Comparison of ENCODE assay signal across 8 cellular contexts in the genomic region with DNA sequence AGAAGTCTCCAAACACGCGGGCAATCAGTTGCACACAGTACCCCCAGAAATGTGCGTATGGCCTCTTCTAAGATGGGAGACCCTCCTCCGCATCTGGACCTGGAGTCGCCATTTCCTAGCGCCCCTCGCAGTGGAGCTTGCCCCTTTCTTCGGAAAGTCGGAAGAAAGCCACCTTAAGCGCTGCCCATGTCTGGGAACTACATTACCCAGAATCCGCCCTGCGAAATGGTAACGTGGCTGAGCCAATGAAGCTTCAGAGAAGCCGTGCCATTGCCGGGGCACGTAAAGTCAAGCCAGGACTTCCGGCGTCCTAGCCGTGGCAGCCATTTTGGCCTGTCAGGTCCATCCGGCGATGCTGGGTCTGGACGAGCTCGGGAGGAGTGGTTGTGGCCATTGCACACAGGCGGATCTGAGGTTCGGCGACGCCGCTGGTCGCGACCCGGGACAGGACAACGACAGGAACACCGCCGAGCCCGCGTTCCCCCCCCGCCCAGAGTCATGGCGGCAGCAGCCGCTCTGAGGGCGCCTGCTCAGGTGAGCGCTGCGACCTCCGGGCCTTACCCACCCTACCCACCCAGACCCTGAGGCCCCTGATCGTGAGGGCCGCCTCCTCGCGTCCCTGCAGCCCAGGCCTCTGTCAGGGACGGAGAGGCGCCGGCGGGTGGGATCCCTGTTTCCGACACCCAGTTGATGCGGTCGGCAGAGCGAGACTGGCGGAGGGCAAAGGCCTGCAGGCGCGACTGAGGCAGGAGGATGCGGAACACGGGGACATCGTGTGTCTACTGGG. TPM values are rescaled to one million over a fixed set of nuclear protein-coding genes. Genes with fewer than 3 reads are reported as not detected.
DNase-seq lines count a peak whose midpoint lies in the region; ATAC-seq and TF ChIP-seq lines count a peak whose summit lies in the region.

TSS of gene ZNF586 (plus strand) at position 332 of the 787 bp plus-strand sequence. CDS start at position 499, 167 bp downstream.

- H3K27ac Mint-ChIP-seq in WTC11 = peak within 1 kb of the TSS; percentile 89
- H3K27ac Mint-ChIP-seq in immature natural killer cell = peak within 1 kb of the TSS; percentile 88 to 97 (median 92)

- 2 to 7% (median 3%) methylated on average over 28 to 61 of the region's 61 CpGs for WGBS in spleen, 5 donors

- H3K27me3 ChIP-seq in spleen (replicated peaks in 1 of 7) = no peaks in the 10 kb centered on the region

- POLR2A ChIA-PET in WTC11 (lab: Charles Lee) = interaction anchor here (0.6 to 1.2 kb wide), 11 partner anchors 18 to 1032 kb away, joined by 3 to 7 read pairs (median 4); partner anchors contain the start of genes ZNF418, ZNF552, ZNF587 and ZNF587B

- no peak for TF ChIP-seq CTCF in 22Rv1 (IDR thresholded peaks at IDR 0.05)
- TF ChIP-seq CTCF in WTC11 (IDR thresholded peaks at IDR 0.05) = no peak
- no peak for TF ChIP-seq CTCF in cardiac fibroblast (IDR thresholded peaks at IDR 0.05; ENCODE audit: low read depth, low read length)
- TF ChIP-seq CTCF in spleen (IDR thresholded peaks at IDR 0.05 in 8 of 11, conservative IDR thresholded peaks at IDR 0.05 in 3 of 11) = peak in 1 of 11 experiments; percentile 22

- H3K4me1 ChIP-seq in spleen = peaks cover 14 to 54% (median 40%) of the 10 kb centered on the region in 6 donors

- ATAC-seq in GM18517 (IDR thresholded peaks at IDR 0.05; ENCODE audit: unreplicated experiment) (peak; percentile 95), HG03045 (IDR thresholded peaks at IDR 0.05; ENCODE audit: unreplicated experiment) (peak; percentile 94), WTC11 (peak; percentile 99)

- DNase-seq in NCI-H2171 treated with DMSO at 0.1 percent for 48 hours (lab: John Stamatoyannopoulos, UW) = peak; percentile 89
- DNase-seq in WTC11 (ENCODE audit: low spot score) = peak; percentile 92
- DNase-seq in cardiac fibroblast (ENCODE audit: low read depth in 2 of 2) = peak; percentile 93 to 94
- peak; percentile 84 to 86 (median 85) for DNase-seq in immature natural killer cell
- peak; percentile 97 for DNase-seq in spleen

- H3K27me3 Mint-ChIP-seq in WTC11 (ENCODE audit: low read depth) = no peaks in the 10 kb centered on the region
- H3K27me3 Mint-ChIP-seq in immature natural killer cell (ENCODE audit: low read depth in 3 of 3) = peaks cover 4 to 5% (median 4%) of the 10 kb centered on the region in 3 donors

- H3K4me1 Mint-ChIP-seq in WTC11 = peaks cover 11% of the 10 kb centered on the region
- peaks cover 40 to 44% of the 10 kb centered on the region in 2 donors for H3K4me1 Mint-ChIP-seq in immature natural killer cell

- CTCF ChIA-PET in WTC11 (lab: Charles Lee) = interaction anchor here (0.5 to 1.2 kb wide), 9 partner anchors 23 to 386 kb away, joined by 3 to 7 read pairs (median 4); partner anchors contain the start of genes ZNF154, ZNF551, ZNF552 and ZNF776

- peaks cover 0 to 55% (median 22%) of the 10 kb centered on the region in 6 donors for H3K36me3 ChIP-seq in spleen

- H3K36me3 Mint-ChIP-seq in WTC11 (peaks cover 24% of the 10 kb centered on the region), immature natural killer cell (peaks cover 38 to 44% (median 39%) of the 10 kb centered on the region in 3 donors)

- TF ChIP-seq POLR2A in spleen (IDR thresholded peaks at IDR 0.05) = no peak

- H3K4me3 Mint-ChIP-seq in WTC11 (peak within 1 kb of the TSS; percentile 88), immature natural killer cell (peak within 1 kb of the TSS; percentile 93 to 97 (median 96))

- intact Hi-C loops in spleen (cut with DNase I; ENCODE audit: low total_unique reads) = no loop called here

- H3K4me3 ChIP-seq in cardiac fibroblast (replicated peaks in 1 of 2; ENCODE audit: low read depth in 2 of 2, low read length in 2 of 2) (peak within 1 kb of the TSS; percentile 89 to 92), spleen (peak within 1 kb of the TSS; percentile 81 to 99 (median 96))

- no peaks in the 10 kb centered on the region for H3K9me3 Mint-ChIP-seq in WTC11
- peaks cover 6 to 41% (median 35%) of the 10 kb centered on the region in 6 donors for H3K9me3 Mint-ChIP-seq in immature natural killer cell

- H3K27ac ChIP-seq in 22Rv1 (peak within 1 kb of the TSS; percentile 80), spleen (peak within 1 kb of the TSS; percentile 85 to 94 (median 92))

- H3K9me3 ChIP-seq in spleen = peaks cover 0 to 51% (median 25%) of the 10 kb centered on the region in 8 donors

TF ChIP-seq in WTC11, 78 proteins besides CTCF, POLR2A, EP300 and RAD21 (continues in another document):
- TF ChIP-seq ATF2 (CRISPR knock-in tag; IDR thresholded peaks at IDR 0.05; ENCODE audit: borderline replicate concordance, low read depth) = no peak
- TF ChIP-seq, protein P1, sequence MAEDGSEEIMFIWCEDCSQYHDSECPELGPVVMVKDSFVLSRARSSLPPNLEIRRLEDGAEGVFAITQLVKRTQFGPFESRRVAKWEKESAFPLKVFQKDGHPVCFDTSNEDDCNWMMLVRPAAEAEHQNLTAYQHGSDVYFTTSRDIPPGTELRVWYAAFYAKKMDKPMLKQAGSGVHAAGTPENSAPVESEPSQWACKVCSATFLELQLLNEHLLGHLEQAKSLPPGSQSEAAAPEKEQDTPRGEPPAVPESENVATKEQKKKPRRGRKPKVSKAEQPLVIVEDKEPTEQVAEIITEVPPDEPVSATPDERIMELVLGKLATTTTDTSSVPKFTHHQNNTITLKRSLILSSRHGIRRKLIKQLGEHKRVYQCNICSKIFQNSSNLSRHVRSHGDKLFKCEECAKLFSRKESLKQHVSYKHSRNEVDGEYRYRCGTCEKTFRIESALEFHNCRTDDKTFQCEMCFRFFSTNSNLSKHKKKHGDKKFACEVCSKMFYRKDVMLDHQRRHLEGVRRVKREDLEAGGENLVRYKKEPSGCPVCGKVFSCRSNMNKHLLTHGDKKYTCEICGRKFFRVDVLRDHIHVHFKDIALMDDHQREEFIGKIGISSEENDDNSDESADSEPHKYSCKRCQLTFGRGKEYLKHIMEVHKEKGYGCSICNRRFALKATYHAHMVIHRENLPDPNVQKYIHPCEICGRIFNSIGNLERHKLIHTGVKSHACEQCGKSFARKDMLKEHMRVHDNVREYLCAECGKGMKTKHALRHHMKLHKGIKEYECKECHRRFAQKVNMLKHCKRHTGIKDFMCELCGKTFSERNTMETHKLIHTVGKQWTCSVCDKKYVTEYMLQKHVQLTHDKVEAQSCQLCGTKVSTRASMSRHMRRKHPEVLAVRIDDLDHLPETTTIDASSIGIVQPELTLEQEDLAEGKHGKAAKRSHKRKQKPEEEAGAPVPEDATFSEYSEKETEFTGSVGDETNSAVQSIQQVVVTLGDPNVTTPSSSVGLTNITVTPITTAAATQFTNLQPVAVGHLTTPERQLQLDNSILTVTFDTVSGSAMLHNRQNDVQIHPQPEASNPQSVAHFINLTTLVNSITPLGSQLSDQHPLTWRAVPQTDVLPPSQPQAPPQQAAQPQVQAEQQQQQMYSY (CRISPR knock-in tag; IDR thresholded peaks at IDR 0.05) = peak; percentile 37; the same call in 1 of the 2 replicates
- TF ChIP-seq, protein P2, sequence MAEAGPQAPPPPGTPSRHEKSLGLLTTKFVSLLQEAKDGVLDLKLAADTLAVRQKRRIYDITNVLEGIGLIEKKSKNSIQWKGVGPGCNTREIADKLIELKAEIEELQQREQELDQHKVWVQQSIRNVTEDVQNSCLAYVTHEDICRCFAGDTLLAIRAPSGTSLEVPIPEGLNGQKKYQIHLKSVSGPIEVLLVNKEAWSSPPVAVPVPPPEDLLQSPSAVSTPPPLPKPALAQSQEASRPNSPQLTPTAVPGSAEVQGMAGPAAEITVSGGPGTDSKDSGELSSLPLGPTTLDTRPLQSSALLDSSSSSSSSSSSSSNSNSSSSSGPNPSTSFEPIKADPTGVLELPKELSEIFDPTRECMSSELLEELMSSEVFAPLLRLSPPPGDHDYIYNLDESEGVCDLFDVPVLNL (CRISPR knock-in tag; IDR thresholded peaks at IDR 0.05; ENCODE audit: borderline replicate concordance, low read depth) = no peak

RNA-seq across cellular contexts. Expression of gene ZNF586, which starts in this region (rescaled TPM):
- total RNA-seq in WTC11 (2021) = 13.6 to 16.4 TPM (median 15.4 TPM) in 3 replicates
- 10 to 100 TPM in 2 of 3 donors, 1 to 10 TPM in 1; 8.1 to 14.6 (median 10.4) TPM for polyA plus RNA-seq in immature natural killer cell
- total RNA-seq in spleen = 10 to 100 TPM; 29.6 to 45.6 (median 35.2) TPM
- 1 to 10 TPM; 7.3 to 9.8 (median 9.0) TPM for polyA plus RNA-seq in spleen

Comparison
In these comparisons a context has a peak if more than half of its experiments do, and no peak if none do; other contexts are left out.
1. Peak in every context shown above with its lines: DNase-seq, ATAC-seq, H3K4me3 ChIP-seq and H3K27ac ChIP-seq.